In genomic region chr4:103303011-103303410, GRCh38 we compare ENCODE assay signal across 23 cellular contexts.
"Had no signal": no experiment of that assay in that cellular context is flagged by ENCODE, and none has a peak within 500 bp of the region (broad histone marks: within the 10 kb centered on the region; RNA-seq: fewer than 3 reads in every experiment).

No MANE protein-coding gene starts in this region.

- ATAC-seq: activated naive CD8-positive, alpha-beta T cell treated with anti-CD3 and anti-CD28 coated beads, Interleukin-2, amount 50 U/mL, for 24 hours; esophagus mucosa; gastroesophageal sphincter; heart right ventricle; naive thymus-derived CD8-positive, alpha-beta T cell; sciatic nerve; stimulated activated naive CD8-positive, alpha-beta T cell treated with anti-CD3 and anti-CD28 coated beads, Interleukin-15, amount 100 ng/mL, for 72 hours had no signal

- H3K27ac Mint-ChIP-seq: activated CD4-positive, alpha-beta T cell treated with anti-CD3 and anti-CD28 coated beads, Interleukin-2, amount 10 ng/mL, durations not matched to agents 24 days and 14 days; activated naive CD4-positive, alpha-beta T cell treated with anti-CD3 and anti-CD28 coated beads, Interleukin-2, amount 10 ng/mL, durations not matched to agents 7 days and 5 days; activated naive CD8-positive, alpha-beta T cell treated with anti-CD3 and anti-CD28 coated beads, Interleukin-2, amount 50 U/mL, for 24 hours; brain; immature natural killer cell; naive thymus-derived CD8-positive, alpha-beta T cell; stimulated activated naive CD8-positive, alpha-beta T cell treated with anti-CD3 and anti-CD28 coated beads, Interleukin-15, amount 100 ng/mL, for 72 hours; type B pancreatic cell had no signal

- H3K36me3 ChIP-seq: gastroesophageal sphincter, heart right ventricle, suprapubic skin had no signal

- H3K9me3 ChIP-seq: gastroesophageal sphincter, heart right ventricle, suprapubic skin had no signal

- H3K4me1 Mint-ChIP-seq: activated CD4-positive, alpha-beta T cell treated with anti-CD3 and anti-CD28 coated beads, Interleukin-2, amount 10 ng/mL, durations not matched to agents 24 days and 14 days; activated naive CD4-positive, alpha-beta T cell treated with anti-CD3 and anti-CD28 coated beads, Interleukin-2, amount 10 ng/mL, durations not matched to agents 7 days and 5 days; activated naive CD8-positive, alpha-beta T cell treated with anti-CD3 and anti-CD28 coated beads, Interleukin-2, amount 50 U/mL, for 24 hours; central memory CD8-positive, alpha-beta T cell; immature natural killer cell; naive thymus-derived CD8-positive, alpha-beta T cell; stimulated activated naive CD8-positive, alpha-beta T cell treated with anti-CD3 and anti-CD28 coated beads, Interleukin-15, amount 100 ng/mL, for 72 hours had no signal

- H3K4me3 ChIP-seq: coronary artery, gastroesophageal sphincter, heart right ventricle, smooth muscle cell, suprapubic skin had no signal

- H3K27ac ChIP-seq: coronary artery, gastroesophageal sphincter, heart right ventricle, suprapubic skin had no signal

- H3K4me3 Mint-ChIP-seq: activated CD4-positive, alpha-beta T cell treated with anti-CD3 and anti-CD28 coated beads, Interleukin-2, amount 10 ng/mL, durations not matched to agents 24 days and 14 days; activated naive CD4-positive, alpha-beta T cell treated with anti-CD3 and anti-CD28 coated beads, Interleukin-2, amount 10 ng/mL, durations not matched to agents 7 days and 5 days; activated naive CD8-positive, alpha-beta T cell treated with anti-CD3 and anti-CD28 coated beads, Interleukin-2, amount 50 U/mL, for 24 hours; brain; central memory CD8-positive, alpha-beta T cell; immature natural killer cell; naive thymus-derived CD8-positive, alpha-beta T cell; stimulated activated naive CD8-positive, alpha-beta T cell treated with anti-CD3 and anti-CD28 coated beads, Interleukin-15, amount 100 ng/mL, for 72 hours; type B pancreatic cell had no signal

- H3K27me3 ChIP-seq: heart right ventricle, suprapubic skin had no signal

- H3K36me3 Mint-ChIP-seq: activated naive CD4-positive, alpha-beta T cell treated with anti-CD3 and anti-CD28 coated beads, Interleukin-2, amount 10 ng/mL, durations not matched to agents 7 days and 5 days; brain; immature natural killer cell; naive thymus-derived CD8-positive, alpha-beta T cell; type B pancreatic cell had no signal

- H3K9me3 Mint-ChIP-seq: activated CD4-positive, alpha-beta T cell treated with anti-CD3 and anti-CD28 coated beads, Interleukin-2, amount 10 ng/mL, durations not matched to agents 24 days and 14 days; activated naive CD4-positive, alpha-beta T cell treated with anti-CD3 and anti-CD28 coated beads, Interleukin-2, amount 10 ng/mL, durations not matched to agents 7 days and 5 days; activated naive CD8-positive, alpha-beta T cell treated with anti-CD3 and anti-CD28 coated beads, Interleukin-2, amount 50 U/mL, for 24 hours; central memory CD8-positive, alpha-beta T cell; type B pancreatic cell had no signal

- H3K27me3 Mint-ChIP-seq: activated CD4-positive, alpha-beta T cell treated with anti-CD3 and anti-CD28 coated beads, Interleukin-2, amount 10 ng/mL, durations not matched to agents 24 days and 14 days; activated naive CD4-positive, alpha-beta T cell treated with anti-CD3 and anti-CD28 coated beads, Interleukin-2, amount 10 ng/mL, durations not matched to agents 7 days and 5 days; activated naive CD8-positive, alpha-beta T cell treated with anti-CD3 and anti-CD28 coated beads, Interleukin-2, amount 50 U/mL, for 24 hours; central memory CD8-positive, alpha-beta T cell; type B pancreatic cell had no signal

- H3K4me2 ChIP-seq: smooth muscle cell had no signal

- DNase-seq: activated CD4-positive, alpha-beta T cell treated with anti-CD3 and anti-CD28 coated beads, Interleukin-2, amount 10 ng/mL, durations not matched to agents 24 days and 14 days; activated CD4-positive, CD25-positive, alpha-beta regulatory T cell; activated CD8-positive, alpha-beta memory T cell treated with anti-CD3 and anti-CD28 coated beads, Interleukin-2, amount 50 U/mL, for 4 hours; activated effector memory CD4-positive, alpha-beta T cell treated with Interleukin-2 at 50 U/mL for 16 hours; activated naive CD4-positive, alpha-beta T cell treated with anti-CD3 and anti-CD28 coated beads, Interleukin-2, amount 10 ng/mL, durations not matched to agents 7 days and 5 days; activated naive CD8-positive, alpha-beta T cell treated with anti-CD3 and anti-CD28 coated beads, Interleukin-2, amount 50 U/mL, for 24 hours; activated T-cell treated with anti-CD3 and anti-CD28 coated beads, Interleukin-2, amount 50 U/mL, for 48 hours; anterior cingulate cortex; heart right ventricle; immature natural killer cell; mesenchymal stem cell; naive thymus-derived CD8-positive, alpha-beta T cell; stimulated activated CD4-positive, alpha-beta T cell treated with anti-CD3 and anti-CD28 coated beads, Interleukin-4, amount 100 ng/mL, for 1 hour; stimulated activated naive CD8-positive, alpha-beta T cell treated with anti-CD3 and anti-CD28 coated beads, Interleukin-15, amount 100 ng/mL, for 72 hours had no signal
